24 cellular contexts compared by ENCODE assay signal in the genomic region with DNA sequence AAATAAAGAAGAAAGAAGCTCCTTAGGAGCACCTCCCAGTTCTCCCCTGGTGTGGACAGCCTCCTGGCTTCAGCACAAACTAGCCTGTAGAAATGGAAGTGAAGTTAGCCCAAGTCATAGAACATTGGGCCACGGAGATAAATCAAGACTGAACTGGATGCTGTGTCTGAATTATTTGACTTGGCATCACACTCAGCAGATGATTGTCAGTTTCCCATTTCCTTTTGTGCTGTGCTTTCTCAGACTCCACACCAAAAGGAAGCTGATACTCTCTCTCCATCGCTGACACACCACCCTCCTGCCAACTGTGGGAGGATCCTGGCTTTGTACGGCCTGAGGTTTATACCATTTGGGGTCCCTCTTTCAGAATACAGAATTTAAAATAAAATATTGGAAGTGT.
DNase-seq lines count a peak whose midpoint lies in the region; ATAC-seq and TF ChIP-seq lines count a peak whose summit lies in the region.
"Had no signal": no experiment of that assay in that cellular context is flagged by ENCODE, and none has a peak within 500 bp of the region (broad histone marks: within the 10 kb centered on the region; RNA-seq: fewer than 3 reads in every experiment).

No MANE protein-coding gene starts in this region.

- no peak overlapping the region for H3K27ac ChIP-seq in right cardiac atrium (ENCODE audit: low read length)
- H3K27ac ChIP-seq in CD4-positive, alpha-beta T cell (ENCODE audit: low read depth, low read length), result no peak overlapping the region
- H3K27ac ChIP-seq: A549, gastroesophageal sphincter, lower lobe of right lung had no signal

- H3K27me3 ChIP-seq in right cardiac atrium (ENCODE audit: control insufficient read depth, insufficient read depth), result no peaks in the 10 kb centered on the region
- no peaks in the 10 kb centered on the region for H3K27me3 ChIP-seq in CD4-positive, alpha-beta T cell (ENCODE audit: control insufficient read depth, insufficient read depth, low read length)

- H3K4me1 ChIP-seq in right cardiac atrium (ENCODE audit: control insufficient read depth, insufficient read depth, low read length), result no peaks in the 10 kb centered on the region
- H3K4me1 ChIP-seq: gastroesophageal sphincter, lower lobe of right lung had no signal

- CTCF ChIA-PET in CD4-positive, alpha-beta T cell (lab: Charles Lee), result interaction anchor here (0.7 kb wide), 1 partner anchor 8 kb away, joined by 3 read pairs; no protein-coding TSS in a partner anchor

- DNase-seq in right cardiac atrium (no peak), Right ventricle myocardium inferior (ENCODE audit: missing footprints) (no peak), NCI-H69 (lab: John Stamatoyannopoulos, UW) (peak; percentile 88), HuH-7.5 (ENCODE audit: low spot score) (no peak), ACHN (no peak), EL (no peak)
- DNase-seq in CD4-positive, alpha-beta T cell, result no peak
- DNase-seq: activated CD4-positive, alpha-beta T cell treated with anti-CD3 and anti-CD28 coated beads, Interleukin-2, amount 10 ng/mL, durations not matched to agents 7 days and 5 days; activated effector memory CD4-positive, alpha-beta T cell treated with Interleukin-2 at 50 U/mL for 16 hours; amygdala; CD4-positive, alpha-beta memory T cell; kidney glomerular epithelial cell; lower lobe of right lung; natural killer cell; NCI-H1436; NCI-H524; nucleus accumbens; stimulated activated naive B cell treated with anti-CD40 and anti-IgM and Interleukin-4, amounts not matched to agents 10 μg/mL and 1 μg/mL and 100 μg/mL, for 72 hours; T1000 had no signal

- no peak overlapping the region for H3K4me3 Mint-ChIP-seq in CD4-positive, alpha-beta T cell
- H3K4me3 Mint-ChIP-seq: activated CD4-positive, alpha-beta T cell treated with anti-CD3 and anti-CD28 coated beads, Interleukin-2, amount 10 ng/mL, durations not matched to agents 7 days and 5 days; CD4-positive, alpha-beta memory T cell; natural killer cell; stimulated activated naive B cell treated with anti-CD40 and anti-IgM and Interleukin-4, amounts not matched to agents 10 μg/mL and 1 μg/mL and 100 μg/mL, for 72 hours had no signal

- peaks cover 7% of the 10 kb centered on the region for H3K9me3 Mint-ChIP-seq in CD4-positive, alpha-beta T cell

- 28% methylated on average over 3 of the region's 3 CpGs for WGBS in right cardiac atrium

- peak; percentile 26 to 69 for ATAC-seq in right cardiac atrium
- ATAC-seq in Right ventricle myocardium inferior, result no peak
- ATAC-seq in esophagus mucosa, result peak; percentile 20
- no peak for ATAC-seq in CD4-positive, alpha-beta T cell (ENCODE audit: poor library complexity)
- ATAC-seq: A549; activated naive CD4-positive, alpha-beta T cell treated with anti-CD3 and anti-CD28 coated beads, Interleukin-2, amount 50 U/mL, for 72 hours; gastroesophageal sphincter; lower lobe of right lung; natural killer cell had no signal

- in situ Hi-C loops in ACHN (cut with HindIII; ENCODE audit: low pct_ligation_motif_present, low pct_unique_long_range_greater_than_20kb, low sequenced_read_pairs), result no loop called here

- H3K27ac Mint-ChIP-seq in CD4-positive, alpha-beta T cell, result no peak overlapping the region
- H3K27ac Mint-ChIP-seq: activated CD4-positive, alpha-beta T cell treated with anti-CD3 and anti-CD28 coated beads, Interleukin-2, amount 10 ng/mL, durations not matched to agents 7 days and 5 days; activated naive CD4-positive, alpha-beta T cell treated with anti-CD3 and anti-CD28 coated beads, Interleukin-2, amount 50 U/mL, for 72 hours; CD4-positive, alpha-beta memory T cell; natural killer cell; stimulated activated naive B cell treated with anti-CD40 and anti-IgM and Interleukin-4, amounts not matched to agents 10 μg/mL and 1 μg/mL and 100 μg/mL, for 72 hours had no signal

- intact Hi-C loops in right cardiac atrium (cut with DNase I) (no loop called here), Right ventricle myocardium inferior (cut with DNase I) (no loop called here)
- intact Hi-C loops in CD4-positive, alpha-beta T cell (cut with DNase I, micrococcal nuclease), result no loop called here

- POLR2A ChIA-PET in CD4-positive, alpha-beta T cell (lab: Charles Lee), result no interaction called here

- H3K27me3 Mint-ChIP-seq in CD4-positive, alpha-beta T cell, result peaks cover 5% of the 10 kb centered on the region
- H3K27me3 Mint-ChIP-seq: activated CD4-positive, alpha-beta T cell treated with anti-CD3 and anti-CD28 coated beads, Interleukin-2, amount 10 ng/mL, durations not matched to agents 7 days and 5 days; CD4-positive, alpha-beta memory T cell had no signal

- no peak for TF ChIP-seq CTCF in CD4-positive, alpha-beta T cell (IDR thresholded peaks at IDR 0.05)

- no peaks in the 10 kb centered on the region for H3K36me3 Mint-ChIP-seq in CD4-positive, alpha-beta T cell (ENCODE audit: low read depth)
- H3K36me3 Mint-ChIP-seq: CD4-positive, alpha-beta memory T cell; natural killer cell; stimulated activated naive B cell treated with anti-CD40 and anti-IgM and Interleukin-4, amounts not matched to agents 10 μg/mL and 1 μg/mL and 100 μg/mL, for 72 hours had no signal

- no peaks in the 10 kb centered on the region for H3K9me3 ChIP-seq in right cardiac atrium (ENCODE audit: control insufficient read depth, low read length)
- H3K9me3 ChIP-seq in CD4-positive, alpha-beta T cell (ENCODE audit: control insufficient read depth, low read length), result peaks cover 4% of the 10 kb centered on the region
- H3K9me3 ChIP-seq: A549, gastroesophageal sphincter, lower lobe of right lung had no signal

- H3K4me1 Mint-ChIP-seq in CD4-positive, alpha-beta T cell (ENCODE audit: low read depth), result no peaks in the 10 kb centered on the region
- H3K4me1 Mint-ChIP-seq: activated CD4-positive, alpha-beta T cell treated with anti-CD3 and anti-CD28 coated beads, Interleukin-2, amount 10 ng/mL, durations not matched to agents 7 days and 5 days; CD4-positive, alpha-beta memory T cell; natural killer cell; stimulated activated naive B cell treated with anti-CD40 and anti-IgM and Interleukin-4, amounts not matched to agents 10 μg/mL and 1 μg/mL and 100 μg/mL, for 72 hours had no signal

- no peak overlapping the region for H3K4me3 ChIP-seq in right cardiac atrium (ENCODE audit: low read length)
- H3K4me3 ChIP-seq: A549, gastroesophageal sphincter, GM12878, lower lobe of right lung had no signal

Comparison
In these comparisons a context has a peak if more than half of its experiments do, and no peak if none do; other contexts are left out.
1. ATAC-seq: peak in right cardiac atrium (2 of 2) and esophagus mucosa (single experiment); none in Right ventricle myocardium inferior (single experiment) and CD4-positive, alpha-beta T cell (single experiment).